Comparison of ENCODE assay signal across 30 cellular contexts in genomic region chr3:67704322-67704721, GRCh38. TPM values are rescaled to one million over a fixed set of nuclear protein-coding genes. Genes with fewer than 3 reads are reported as not detected.
DNase-seq lines count a peak whose midpoint lies in the region; ATAC-seq, FAIRE-seq and TF ChIP-seq lines count a peak whose summit lies in the region.
"Had no signal": no experiment of that assay in that cellular context is flagged by ENCODE, and none has a peak within 500 bp of the region (broad histone marks: within the 10 kb centered on the region; RNA-seq: fewer than 3 reads in every experiment).

No MANE protein-coding gene starts in this region.

- H3K27me3 Mint-ChIP-seq in activated CD4-positive, alpha-beta T cell treated with anti-CD3 and anti-CD28 coated beads for 36 hours = no peaks in the 10 kb centered on the region
- H3K27me3 Mint-ChIP-seq in GM23338 (ENCODE audit: insufficient read depth, low read depth, poor library complexity) = no peaks in the 10 kb centered on the region
- peaks cover 0 to 10% (median 0%) of the 10 kb centered on the region in 3 donors for H3K27me3 Mint-ChIP-seq in naive B cell
- H3K27me3 Mint-ChIP-seq in Calu3 (ENCODE audit: unreplicated experiment) = no peaks in the 10 kb centered on the region
- H3K27me3 Mint-ChIP-seq: activated naive CD8-positive, alpha-beta T cell treated with anti-CD3 and anti-CD28 coated beads for 36 hours had no signal

- no peaks in the 10 kb centered on the region for H3K4me1 Mint-ChIP-seq in activated CD4-positive, alpha-beta T cell treated with anti-CD3 and anti-CD28 coated beads for 36 hours
- H3K4me1 Mint-ChIP-seq in GM23338 = peaks cover 20% of the 10 kb centered on the region
- peaks cover 6 to 13% (median 12%) of the 10 kb centered on the region in 3 donors for H3K4me1 Mint-ChIP-seq in naive B cell
- H3K4me1 Mint-ChIP-seq in Calu3 (ENCODE audit: low read depth, unreplicated experiment) = no peaks in the 10 kb centered on the region
- H3K4me1 Mint-ChIP-seq: CD14-positive monocyte had no signal

- peaks cover 13% of the 10 kb centered on the region for H3K4me1 ChIP-seq in GM23338 (ENCODE audit: insufficient read depth)
- no peaks in the 10 kb centered on the region for H3K4me1 ChIP-seq in GM12878 (ENCODE audit: control insufficient read depth, insufficient read depth, low read length)
- H3K4me1 ChIP-seq: breast epithelium, parathyroid adenoma, suprapubic skin had no signal

- no peaks in the 10 kb centered on the region for H3K9me2 ChIP-seq in GM23338 (ENCODE audit: insufficient read depth)

- no peak for FAIRE-seq in GM12878 (lab: Jason Lieb, UNC)
- FAIRE-seq: GM12891 had no signal

- TF ChIP-seq CTCF in GM23338 (conservative IDR thresholded peaks at IDR 0.05; ENCODE audit: low read depth in 2 of 2) (peak in 1 of 2 experiments; percentile 50; a peak in 2 of 4 replicates), GM12878 (IDR thresholded peaks at IDR 0.05 in 2 of 3, conservative IDR thresholded peaks at IDR 0.05 in 1 of 3; ENCODE audit: control insufficient read depth in 2 of 3, extremely low read depth in 1 of 3, insufficient read depth in 1 of 3, low read depth in 3 of 3, low read length in 3 of 3) (peak in 1 of 3 experiments; percentile 29; a peak in 2 of 6 replicates), Calu3 (IDR thresholded peaks at IDR 0.05; ENCODE audit: unreplicated experiment) (no peak)

- H3K4me3 Mint-ChIP-seq in activated CD4-positive, alpha-beta T cell treated with anti-CD3 and anti-CD28 coated beads for 36 hours = no peak overlapping the region
- H3K4me3 Mint-ChIP-seq in GM23338 (no peak overlapping the region), naive B cell (peak overlapping the region in 2 of 8 donors; percentile 25 to 32), Calu3 (ENCODE audit: low read depth, unreplicated experiment) (no peak overlapping the region)
- H3K4me3 Mint-ChIP-seq: activated naive CD8-positive, alpha-beta T cell treated with anti-CD3 and anti-CD28 coated beads for 36 hours; CD14-positive monocyte had no signal

- no peaks in the 10 kb centered on the region for H3F3A ChIP-seq in GM23338 (replicated peaks; ENCODE audit: low read depth)

- intact Hi-C loops in activated CD4-positive, alpha-beta T cell treated with anti-CD3 and anti-CD28 coated beads for 36 hours (cut with DNase I, micrococcal nuclease) = no loop called here
- intact Hi-C loops in GM12878 (cut with micrococcal nuclease; ENCODE audit: unreplicated experiment) = no loop called here
- intact Hi-C loops in Calu3 (cut with micrococcal nuclease; ENCODE audit: unreplicated experiment) = no loop called here

- H3K9ac ChIP-seq in GM12878 (ENCODE audit: control insufficient read depth, insufficient read depth, low read length) = no peak overlapping the region
- H3K9ac ChIP-seq: parathyroid adenoma had no signal

- no peak overlapping the region for H3K27ac Mint-ChIP-seq in activated CD4-positive, alpha-beta T cell treated with anti-CD3 and anti-CD28 coated beads for 36 hours
- no peak overlapping the region for H3K27ac Mint-ChIP-seq in GM23338
- H3K27ac Mint-ChIP-seq in naive B cell = peak overlapping the region in 4 of 6 donors; percentile 19 to 86 (median 33)
- no peak overlapping the region for H3K27ac Mint-ChIP-seq in Calu3 (ENCODE audit: unreplicated experiment)
- H3K27ac Mint-ChIP-seq: activated naive CD8-positive, alpha-beta T cell treated with anti-CD3 and anti-CD28 coated beads for 36 hours; activated T-helper 2 cell treated with anti-CD3 and anti-CD28 coated beads, Interferon-gamma antibody, Interleukin-2, Interleukin-4, amounts not matched to agents 10 μg/mL and 5 μg/mL and 100 μg/mL, durations not matched to agents 14 hours and 24 hours and 36 hours had no signal

- H4K20me1 ChIP-seq in GM23338 (replicated peaks; ENCODE audit: insufficient read depth) (no peaks in the 10 kb centered on the region), GM12878 (ENCODE audit: control insufficient read depth, insufficient read depth) (no peaks in the 10 kb centered on the region)

- SMC1A ChIA-PET in GM12878 (lab: Charles Lee; ENCODE audit: uncharacterized antibody, unreplicated experiment) = interaction anchor here (1.1 to 1.9 kb wide), 3 partner anchors 14 to 590 kb away, joined by 3 to 5 read pairs (median 4); no protein-coding TSS in a partner anchor

- in situ Hi-C loops in GM12878 (cut with MboI) = no loop called here

- H3K4me2 ChIP-seq in GM23338 (peak overlapping the region; percentile 59), GM12878 (ENCODE audit: control insufficient read depth, insufficient read depth) (no peak overlapping the region)
- H3K4me2 ChIP-seq: hepatocyte had no signal

- H3K27ac ChIP-seq in GM23338 (ENCODE audit: low read depth) = no peak overlapping the region
- no peak overlapping the region for H3K27ac ChIP-seq in GM12878 (ENCODE audit: control insufficient read depth, insufficient read depth)
- H3K27ac ChIP-seq: breast epithelium, hepatocyte, parathyroid adenoma, skin epidermis, suprapubic skin had no signal

- TF ChIP-seq POLR2A in GM12878 (IDR thresholded peaks at IDR 0.05; ENCODE audit: low read depth, low read length) = no peak

- H3K27me3 ChIP-seq in GM23338 (ENCODE audit: insufficient read depth) (no peaks in the 10 kb centered on the region), GM12878 (replicated peaks in 1 of 2; ENCODE audit: control insufficient read depth in 2 of 2, insufficient read depth in 2 of 2, low read length in 1 of 2) (no peaks in the 10 kb centered on the region)
- H3K27me3 ChIP-seq: breast epithelium, hepatocyte, suprapubic skin had no signal

- TF ChIP-seq EP300 in GM12878 (IDR thresholded peaks at IDR 0.05; ENCODE audit: borderline replicate concordance in 1 of 2, control insufficient read depth in 1 of 2, low read depth in 2 of 2, low read length in 2 of 2) = no peak

- DNase-seq in activated CD4-positive, alpha-beta T cell treated with anti-CD3 and anti-CD28 coated beads for 36 hours = peak; percentile 9
- no peak for DNase-seq in activated CD4-positive, alpha-beta T cell treated with anti-CD3 and anti-CD28 coated beads for 48 hours
- DNase-seq in GM23338 (ENCODE audit: low spot score) (peak; percentile 16), GM12878 (ENCODE audit: low read depth, low spot score) (no peak), naive B cell (peak; percentile 7), COLO668 (lab: John Stamatoyannopoulos, UW; ENCODE audit: unreplicated experiment) (no peak), Calu3 (no peak)
- DNase-seq: activated CD4-positive, CD25-positive, alpha-beta regulatory T cell treated with anti-CD3 and anti-CD28 coated beads, Interleukin-2, amount 50 U/mL, for 72 hours; activated CD8-positive, alpha-beta memory T cell treated with anti-CD3 and anti-CD28 coated beads for 24 hours; activated naive CD8-positive, alpha-beta T cell treated with anti-CD3 and anti-CD28 coated beads for 36 hours; activated T-cell treated with anti-CD3 and anti-CD28 coated beads for 4 hours; anterior cingulate cortex; DMS79 treated with DMSO at 0.1 percent for 48 hours; effector CD4-positive, alpha-beta T cell; NCI-H1694; NCI-H2171 treated with DMSO at 0.1 percent for 48 hours; NCI-H510A treated with DMSO at 0.1 percent for 48 hours; retina; Right ventricle myocardium superior; stimulated activated naive CD4-positive, alpha-beta T cell had no signal

- H3K9me3 Mint-ChIP-seq in activated CD4-positive, alpha-beta T cell treated with anti-CD3 and anti-CD28 coated beads for 36 hours (ENCODE audit: low read depth) = no peaks in the 10 kb centered on the region
- H3K9me3 Mint-ChIP-seq in GM23338 (no peaks in the 10 kb centered on the region), naive B cell (no peaks in the 10 kb centered on the region), Calu3 (ENCODE audit: low read depth, unreplicated experiment) (no peaks in the 10 kb centered on the region)
- H3K9me3 Mint-ChIP-seq: activated naive CD8-positive, alpha-beta T cell treated with anti-CD3 and anti-CD28 coated beads for 36 hours; activated T-helper 2 cell treated with anti-CD3 and anti-CD28 coated beads, Interferon-gamma antibody, Interleukin-2, Interleukin-4, amounts not matched to agents 10 μg/mL and 5 μg/mL and 100 μg/mL, durations not matched to agents 14 hours and 24 hours and 36 hours had no signal

- POLR2A ChIA-PET in activated CD4-positive, alpha-beta T cell treated with anti-CD3 and anti-CD28 coated beads for 36 hours (lab: Charles Lee) = no interaction called here
- POLR2A ChIA-PET in GM12878 (lab: Charles Lee) = no interaction called here

- peak overlapping the region; percentile 88; the same call in 1 of the 2 replicates for H2AFZ ChIP-seq in GM23338
- no peak overlapping the region for H2AFZ ChIP-seq in GM12878 (ENCODE audit: control insufficient read depth, low read depth, low read length)
- H2AFZ ChIP-seq: hepatocyte, parathyroid adenoma had no signal

- H3K4me3 ChIP-seq in GM23338 = no peak overlapping the region
- no peak overlapping the region for H3K4me3 ChIP-seq in GM12878
- H3K4me3 ChIP-seq: breast epithelium, hepatocyte, skin epidermis, suprapubic skin had no signal

- WGBS in GM12878 (ENCODE audit: insufficient coverage, insufficient replicate concordance, low lambda C conversion rate, missing lambda C conversion rate) = 86% methylated on average over 4 of the region's 4 CpGs

- no peak for ATAC-seq in activated CD4-positive, alpha-beta T cell treated with anti-CD3 and anti-CD28 coated beads for 36 hours
- ATAC-seq in GM23338 = no peak; the same call in 2 of the 3 replicates
- peak; percentile 38; the same call in 1 of the 3 replicates for ATAC-seq in GM12878
- no peak for ATAC-seq in naive B cell (ENCODE audit: low read depth in 2 of 2)
- ATAC-seq in HG03378 (IDR thresholded peaks at IDR 0.05; ENCODE audit: unreplicated experiment) = no peak
- ATAC-seq: Panc1 had no signal

- H3K36me3 Mint-ChIP-seq in activated CD4-positive, alpha-beta T cell treated with anti-CD3 and anti-CD28 coated beads for 36 hours (ENCODE audit: low read depth) = no peaks in the 10 kb centered on the region
- H3K36me3 Mint-ChIP-seq in GM23338 (ENCODE audit: low read depth) (no peaks in the 10 kb centered on the region), naive B cell (no peaks in the 10 kb centered on the region), Calu3 (ENCODE audit: insufficient read depth, unreplicated experiment) (no peaks in the 10 kb centered on the region)
- H3K36me3 Mint-ChIP-seq: activated naive CD8-positive, alpha-beta T cell treated with anti-CD3 and anti-CD28 coated beads for 36 hours; CD14-positive monocyte had no signal

- H3K36me3 ChIP-seq in GM23338 (ENCODE audit: insufficient read depth) = no peaks in the 10 kb centered on the region
- H3K36me3 ChIP-seq in GM12878 (ENCODE audit: control insufficient read depth in 2 of 2, insufficient read depth in 2 of 2, low read length in 1 of 2) = no peaks in the 10 kb centered on the region
- H3K36me3 ChIP-seq: breast epithelium, suprapubic skin had no signal

- no TSS peak for BruUV-seq in GM12878 (replicated peaks; lab: Mats Ljungman, UMichigan)
- BruUV-seq in Calu3 (replicated peaks; lab: Mats Ljungman, UMichigan) = no TSS peak

- H3K9me3 ChIP-seq in GM12878 (replicated peaks; ENCODE audit: control insufficient read depth, insufficient read depth, low read length) = no peaks in the 10 kb centered on the region
- H3K9me3 ChIP-seq: breast epithelium, suprapubic skin had no signal

- RAD21 ChIA-PET in GM12878 (lab: Charles Lee; ENCODE audit: unreplicated experiment) = interaction anchor here (1.1 to 1.3 kb wide), 2 partner anchors 320 to 590 kb away, joined by 3 to 4 read pairs; no protein-coding TSS in a partner anchor

- H3K79me2 ChIP-seq in GM23338 (replicated peaks; ENCODE audit: insufficient read depth) (no peaks in the 10 kb centered on the region), GM12878 (ENCODE audit: control insufficient read depth, insufficient read depth, low read length) (no peaks in the 10 kb centered on the region)
- H3K79me2 ChIP-seq: hepatocyte, parathyroid adenoma had no signal

- TF ChIP-seq RAD21 in GM12878 (IDR thresholded peaks at IDR 0.05; ENCODE audit: insufficient read depth, low read depth, low read length) = peak; percentile 57

- CTCF ChIA-PET in activated CD4-positive, alpha-beta T cell treated with anti-CD3 and anti-CD28 coated beads for 36 hours (lab: Charles Lee) = interaction anchor here (1.0 kb wide), 1 partner anchor 14 kb away, joined by 3 read pairs; no protein-coding TSS in a partner anchor
- CTCF ChIA-PET in GM12878 (lab: Yijun Ruan, JAX) (interaction anchor here (0.5 to 1.1 kb wide), 7 partner anchors 14 to 1172 kb away, joined by 3 to 4 read pairs (median 3); no protein-coding TSS in a partner anchor), Calu3 (lab: Charles Lee) (no interaction called here)

RNA-seq across cellular contexts. Expression of gene SUCLG2, which starts 49.9 kb away (rescaled TPM):
- total RNA-seq in activated CD4-positive, alpha-beta T cell treated with anti-CD3 and anti-CD28 coated beads for 36 hours = 10 to 100 TPM; 58.2 to 61.1 TPM
- total RNA-seq in GM23338 (2014; rRNA removed; shearing (Covaris generic)) = 39.0 and 42.4 TPM in 2 replicates
- 27.6 and 29.3 TPM in 2 replicates for polyA plus RNA-seq in GM23338 (2016; fragmentation: Nextera tagmentation; extraction: Ambion mirVana)
- total RNA-seq in GM12878 (2013; cell fraction: nucleolus; rRNA removed) = 33.1 and 35.8 TPM in 2 replicates
- 28.1 and 38.4 TPM in 2 replicates for total RNA-seq in GM12878 (2014; rRNA removed)
- total RNA-seq in GM12878 (2014; rRNA removed; fragmentation: Illumina TruSeq; extraction: Trizol) = 48.0 and 48.5 TPM in 2 replicates
- 38.3 and 39.7 TPM in 2 replicates for total RNA-seq in GM12878 (2021)
- polyA plus RNA-seq in GM12878 (2011; ENCODE audit: low read depth) = 17.3 TPM
- 33.8 and 49.2 TPM in 2 replicates for polyA plus RNA-seq in GM12878 (2011; rRNA removed)
- 13.4 and 13.5 TPM in 2 replicates for polyA plus RNA-seq in GM12878 (2011; cell fraction: cytosol; rRNA removed)
- polyA plus RNA-seq in GM12878 (2011; cell fraction: nucleus; rRNA removed) = 13.3 and 14.8 TPM in 2 replicates
- polyA plus RNA-seq in GM12878 (2012) = 28.0 and 39.1 TPM in 2 replicates
- 48.0 and 57.3 TPM in 2 replicates for polyA plus RNA-seq in GM12878 (2014; fragmentation: Illumina TruSeq; extraction: Trizol)
- polyA plus RNA-seq in GM12878 (2014; fragmentation: Nextera tagmentation; extraction: Ambion mirVana) = 10 to 100 TPM; 17.8 to 31.1 TPM
- 26.6 and 36.0 TPM in 2 replicates for polyA plus RNA-seq in GM12878 (2014; rRNA removed)
- polyA plus RNA-seq in GM12878 (2016; fragmentation: Nextera tagmentation; extraction: Ambion mirVana) = 10 to 100 TPM; 49.9 to 50.9 TPM
- 17.2 and 17.6 TPM in 2 replicates for polyA minus RNA-seq in GM12878 (2011; rRNA and poly(A)+ RNA removed)
- polyA minus RNA-seq in GM12878 (2011; cell fraction: cytosol; rRNA and poly(A)+ RNA removed) = 7.4 and 9.9 TPM in 2 replicates
- polyA minus RNA-seq in GM12878 (2011; cell fraction: nucleus; rRNA and poly(A)+ RNA removed) = 14.7 and 22.8 TPM in 2 replicates
- polyA plus RNA-seq in naive B cell (ENCODE audit: low read depth in 6 of 6) = 10 to 100 TPM; 49.5 to 94.4 (median 57.9) TPM
- 49.5 and 56.6 TPM in 2 replicates for total RNA-seq in Calu3 (2022)

Comparison
In these comparisons a context has a peak if more than half of its experiments do, and no peak if none do; other contexts are left out.
1. DNase-seq: peak in activated CD4-positive, alpha-beta T cell treated with anti-CD3 and anti-CD28 coated beads for 36 hours (single experiment), GM23338 (single experiment) and naive B cell (single experiment); none in activated CD4-positive, alpha-beta T cell treated with anti-CD3 and anti-CD28 coated beads for 48 hours (single experiment), GM12878 (single experiment), COLO668 (single experiment) and Calu3 (single experiment).
2. H3K27ac Mint-ChIP-seq: peak in naive B cell (4 of 6); none in activated CD4-positive, alpha-beta T cell treated with anti-CD3 and anti-CD28 coated beads for 36 hours (single experiment), GM23338 (single experiment) and Calu3 (single experiment).